18 cellular contexts compared by ENCODE assay signal in genomic region chr19:50322931-50323781, GRCh38. TPM values are rescaled to one million over a fixed set of nuclear protein-coding genes. Genes with fewer than 3 reads are reported as not detected.
DNase-seq lines count a peak whose midpoint lies in the region; ATAC-seq and TF ChIP-seq lines count a peak whose summit lies in the region.
"Had no signal": no experiment of that assay in that cellular context is flagged by ENCODE, and none has a peak within 500 bp of the region (broad histone marks: within the 10 kb centered on the region; RNA-seq: fewer than 3 reads in every experiment).

No MANE protein-coding gene starts in this region.

- H3K27me3 ChIP-seq in neuronal stem cell (ENCODE audit: control insufficient read depth in 3 of 3, insufficient read depth in 3 of 3, low read depth in 1 of 3, low read length in 3 of 3) (peaks cover 2 to 22% (median 20%) of the 10 kb centered on the region in 3 experiments), upper lobe of right lung (peaks cover 10% of the 10 kb centered on the region), MM.1S (replicated peaks; ENCODE audit: insufficient read depth, low read length) (peaks cover 61% of the 10 kb centered on the region)

- H3K4me3 ChIP-seq in neuronal stem cell (ENCODE audit: low read length in 2 of 2) (no peak overlapping the region), upper lobe of right lung (no peak overlapping the region), MM.1S (ENCODE audit: low read length) (no peak overlapping the region)
- H3K4me3 ChIP-seq: BLaER1, HAP-1 had no signal

- no peak overlapping the region for H2BK15ac ChIP-seq in neuronal stem cell (ENCODE audit: low read length)

- peaks cover 10% of the 10 kb centered on the region for H3K36me3 Mint-ChIP-seq in central memory CD8-positive, alpha-beta T cell (ENCODE audit: insufficient read depth)
- H3K36me3 Mint-ChIP-seq in activated naive CD4-positive, alpha-beta T cell treated with anti-CD3 and anti-CD28 coated beads, Interleukin-2, amount 10 ng/mL, durations not matched to agents 7 days and 5 days: peaks cover 10% of the 10 kb centered on the region
- H3K36me3 Mint-ChIP-seq: CD8-positive, alpha-beta memory T cell had no signal

- no peak overlapping the region for H2BK120ac ChIP-seq in neuronal stem cell (ENCODE audit: low read depth, low read length)

- no peak overlapping the region for H2AK5ac ChIP-seq in neuronal stem cell (ENCODE audit: low read depth, low read length)

- no peak overlapping the region for H3K4ac ChIP-seq in neuronal stem cell (ENCODE audit: low read length)

- H4K91ac ChIP-seq in neuronal stem cell (ENCODE audit: low read depth, low read length, poor library complexity): no peak overlapping the region

- H3K23ac ChIP-seq in neuronal stem cell (ENCODE audit: low read depth, low read length, poor library complexity): peak overlapping the region; percentile 81

- peaks cover 31% of the 10 kb centered on the region for H3K4me1 Mint-ChIP-seq in stimulated activated naive CD8-positive, alpha-beta T cell treated with anti-CD3 and anti-CD28 coated beads, Interleukin-15, amount 100 ng/mL, for 72 hours
- H3K4me1 Mint-ChIP-seq in central memory CD8-positive, alpha-beta T cell: peaks cover 17% of the 10 kb centered on the region
- peaks cover 26% of the 10 kb centered on the region for H3K4me1 Mint-ChIP-seq in activated naive CD4-positive, alpha-beta T cell treated with anti-CD3 and anti-CD28 coated beads, Interleukin-2, amount 10 ng/mL, durations not matched to agents 7 days and 5 days

- H3K14ac ChIP-seq in neuronal stem cell (ENCODE audit: low read length): no peak overlapping the region

- H3K4me2 ChIP-seq in neuronal stem cell (ENCODE audit: insufficient read depth, low read length, poor library complexity, severe bottlenecking): no peak overlapping the region
- H3K4me2 ChIP-seq in MM.1S (ENCODE audit: low read depth, low read length): no peak overlapping the region
- H3K4me2 ChIP-seq: BLaER1 had no signal

- peaks cover 53% of the 10 kb centered on the region for H3K27me3 Mint-ChIP-seq in stimulated activated naive CD8-positive, alpha-beta T cell treated with anti-CD3 and anti-CD28 coated beads, Interleukin-15, amount 100 ng/mL, for 72 hours
- peaks cover 86% of the 10 kb centered on the region for H3K27me3 Mint-ChIP-seq in central memory CD8-positive, alpha-beta T cell
- peaks cover 39% of the 10 kb centered on the region for H3K27me3 Mint-ChIP-seq in activated naive CD4-positive, alpha-beta T cell treated with anti-CD3 and anti-CD28 coated beads, Interleukin-2, amount 10 ng/mL, durations not matched to agents 7 days and 5 days

- no peaks in the 10 kb centered on the region for H3F3A ChIP-seq in MM.1S (ENCODE audit: insufficient read depth, low read length)

- H3K4me3 Mint-ChIP-seq in stimulated activated naive CD8-positive, alpha-beta T cell treated with anti-CD3 and anti-CD28 coated beads, Interleukin-15, amount 100 ng/mL, for 72 hours: no peak overlapping the region
- no peak overlapping the region for H3K4me3 Mint-ChIP-seq in central memory CD8-positive, alpha-beta T cell
- no peak overlapping the region for H3K4me3 Mint-ChIP-seq in activated naive CD4-positive, alpha-beta T cell treated with anti-CD3 and anti-CD28 coated beads, Interleukin-2, amount 10 ng/mL, durations not matched to agents 7 days and 5 days
- H3K4me3 Mint-ChIP-seq: CD8-positive, alpha-beta memory T cell had no signal

- H2AFZ ChIP-seq in neuronal stem cell (ENCODE audit: low read length): no peak overlapping the region
- no peak overlapping the region for H2AFZ ChIP-seq in MM.1S (ENCODE audit: low read length)

- no peaks in the 10 kb centered on the region for H3K9me3 Mint-ChIP-seq in stimulated activated naive CD8-positive, alpha-beta T cell treated with anti-CD3 and anti-CD28 coated beads, Interleukin-15, amount 100 ng/mL, for 72 hours
- no peaks in the 10 kb centered on the region for H3K9me3 Mint-ChIP-seq in central memory CD8-positive, alpha-beta T cell
- no peaks in the 10 kb centered on the region for H3K9me3 Mint-ChIP-seq in activated naive CD4-positive, alpha-beta T cell treated with anti-CD3 and anti-CD28 coated beads, Interleukin-2, amount 10 ng/mL, durations not matched to agents 7 days and 5 days

- no peak overlapping the region for H3K18ac ChIP-seq in neuronal stem cell (ENCODE audit: low read length)

- no peak overlapping the region for H2BK12ac ChIP-seq in neuronal stem cell (ENCODE audit: low read length)

- H3K27ac Mint-ChIP-seq in stimulated activated naive CD8-positive, alpha-beta T cell treated with anti-CD3 and anti-CD28 coated beads, Interleukin-15, amount 100 ng/mL, for 72 hours: no peak overlapping the region
- peak overlapping the region; percentile 47 for H3K27ac Mint-ChIP-seq in central memory CD8-positive, alpha-beta T cell (ENCODE audit: low read depth)
- no peak overlapping the region for H3K27ac Mint-ChIP-seq in activated naive CD4-positive, alpha-beta T cell treated with anti-CD3 and anti-CD28 coated beads, Interleukin-2, amount 10 ng/mL, durations not matched to agents 7 days and 5 days

- no peaks in the 10 kb centered on the region for H3K9me3 ChIP-seq in neuronal stem cell (replicated peaks in 1 of 2; ENCODE audit: control insufficient read depth in 2 of 2, insufficient read depth in 1 of 2, low read depth in 1 of 2, low read length in 2 of 2)
- no peaks in the 10 kb centered on the region for H3K9me3 ChIP-seq in upper lobe of right lung
- H3K9me3 ChIP-seq in MM.1S (replicated peaks; ENCODE audit: insufficient read depth, low read length): no peaks in the 10 kb centered on the region
- H3K9me3 ChIP-seq: BLaER1, Caco-2, HAP-1 had no signal

- ATAC-seq in stimulated activated naive CD8-positive, alpha-beta T cell treated with anti-CD3 and anti-CD28 coated beads, Interleukin-15, amount 100 ng/mL, for 72 hours: peak; percentile 51
- ATAC-seq in stimulated activated naive CD8-positive, alpha-beta T cell treated with anti-CD3 and anti-CD28 coated beads, Interleukin-15, Interleukin-2, amounts not matched to agents 100 U/mL and 50 U/mL, for 24 hours: no peak
- ATAC-seq in central memory CD8-positive, alpha-beta T cell (replicated peaks; ENCODE audit: extremely low read depth, poor library complexity, severe bottlenecking): no peak
- ATAC-seq in upper lobe of right lung: no peak

- no peak for TF ChIP-seq CTCF in upper lobe of right lung (IDR thresholded peaks at IDR 0.05)
- TF ChIP-seq CTCF in MM.1S (IDR thresholded peaks at IDR 0.05; ENCODE audit: low read length): no peak

- CTCF ChIA-PET in activated naive CD4-positive, alpha-beta T cell treated with anti-CD3 and anti-CD28 coated beads, Interleukin-2, amount 10 ng/mL, durations not matched to agents 7 days and 5 days (lab: Charles Lee): no interaction called here

- H3K9me2 ChIP-seq in MM.1S (replicated peaks; ENCODE audit: insufficient read depth, low read length): no peaks in the 10 kb centered on the region

- no peak for DNase-seq in stimulated activated naive CD8-positive, alpha-beta T cell treated with anti-CD3 and anti-CD28 coated beads, Interleukin-15, amount 100 ng/mL, for 72 hours
- no peak for DNase-seq in stimulated activated naive CD8-positive, alpha-beta T cell treated with anti-CD3 and anti-CD28 coated beads, Interleukin-15, Interleukin-2, amounts not matched to agents 100 U/mL and 50 U/mL, for 24 hours
- DNase-seq in central memory CD8-positive, alpha-beta T cell (ENCODE audit: low spot score in 2 of 2): no peak
- DNase-seq in neuronal stem cell (ENCODE audit: low spot score): no peak
- DNase-seq in upper lobe of right lung: peak; percentile 60
- no peak for DNase-seq in activated naive CD4-positive, alpha-beta T cell treated with anti-CD3 and anti-CD28 coated beads, Interleukin-2, amount 10 ng/mL, durations not matched to agents 7 days and 5 days
- DNase-seq in activated CD4-positive, CD25-positive, alpha-beta regulatory T cell treated with anti-CD3 and anti-CD28 coated beads, Interleukin-2, amount 50 U/mL, for 72 hours: no peak
- DNase-seq in MM.1S: no peak
- DNase-seq: 8988T; AML-193; Caco-2; CD8-positive, alpha-beta memory T cell; DMS53; GF-D8; GOT3 had no signal

- H3K4me1 ChIP-seq in neuronal stem cell (ENCODE audit: control insufficient read depth in 2 of 2, insufficient read depth in 1 of 2, low read depth in 1 of 2, low read length in 2 of 2) (peaks cover 5 to 8% of the 10 kb centered on the region in 2 donors), upper lobe of right lung (peaks cover 14% of the 10 kb centered on the region), MM.1S (ENCODE audit: low read length) (no peaks in the 10 kb centered on the region)
- H3K4me1 ChIP-seq: HAP-1 had no signal

- intact Hi-C loops in upper lobe of right lung (cut with DNase I): no loop called here

- H3K79me1 ChIP-seq in neuronal stem cell (ENCODE audit: low read depth, low read length): peaks cover 3% of the 10 kb centered on the region

- H3K27ac ChIP-seq in neuronal stem cell (replicated peaks; ENCODE audit: low read length): no peak overlapping the region
- H3K27ac ChIP-seq in upper lobe of right lung: no peak overlapping the region
- no peak overlapping the region for H3K27ac ChIP-seq in MM.1S (ENCODE audit: low read length)
- H3K27ac ChIP-seq: BLaER1 had no signal

- H3K79me2 ChIP-seq in MM.1S (ENCODE audit: low read length): no peaks in the 10 kb centered on the region

- H4K20me1 ChIP-seq in MM.1S (ENCODE audit: insufficient read depth, low read length): no peaks in the 10 kb centered on the region

- no peak overlapping the region for H2BK5ac ChIP-seq in neuronal stem cell (ENCODE audit: low read length)

- no CpG with 5 or more reads among the region's 55 CpGs for WGBS in neuronal stem cell (ENCODE audit: extremely low coverage in 2 of 2, insufficient read length in 2 of 2, insufficient replicate concordance in 1 of 2), 2 donors

- H3K9ac ChIP-seq in neuronal stem cell (ENCODE audit: low read depth, low read length, poor library complexity) (no peak overlapping the region), MM.1S (ENCODE audit: low read length) (no peak overlapping the region)
- H3K9ac ChIP-seq: BLaER1 had no signal

- H4K8ac ChIP-seq in neuronal stem cell (ENCODE audit: low read depth, low read length): no peak overlapping the region

- H3K36me3 ChIP-seq in neuronal stem cell (replicated peaks in 1 of 2; ENCODE audit: control insufficient read depth in 2 of 2, insufficient read depth in 2 of 2, low read length in 2 of 2): peaks cover 0 to 3% of the 10 kb centered on the region in 2 donors
- no peaks in the 10 kb centered on the region for H3K36me3 ChIP-seq in upper lobe of right lung
- H3K36me3 ChIP-seq in MM.1S (replicated peaks; ENCODE audit: insufficient read depth, low read length): no peaks in the 10 kb centered on the region
- H3K36me3 ChIP-seq: BLaER1, HAP-1 had no signal

RNA-seq across cellular contexts. Expression of gene KCNC3, which starts 6.0 kb away (rescaled TPM):
- polyA plus RNA-seq in neuronal stem cell (2013, experiment 1 of 2): 6.8 TPM
- polyA plus RNA-seq in neuronal stem cell (2013, experiment 2 of 2): 6.9 TPM
- total RNA-seq in upper lobe of right lung: 12.8 TPM
- total RNA-seq: HT1080 had no signal
- polyA plus RNA-seq: CD8-positive, alpha-beta memory T cell had no signal

RNA-seq across cellular contexts. Expression of gene NAPSA, which starts 42.3 kb away (rescaled TPM):
- 0.84 TPM for polyA plus RNA-seq in neuronal stem cell (2013, experiment 1 of 2)
- polyA plus RNA-seq in neuronal stem cell (2013, experiment 2 of 2): 0.72 TPM
- 1,895 TPM for total RNA-seq in upper lobe of right lung
- total RNA-seq: HT1080 had no signal

RNA-seq across cellular contexts. Expression of gene NR1H2, which starts 53.1 kb away (rescaled TPM):
- polyA plus RNA-seq in neuronal stem cell (2013, experiment 1 of 2): 15.5 TPM
- polyA plus RNA-seq in neuronal stem cell (2013, experiment 2 of 2): 15.1 TPM
- 101 TPM for total RNA-seq in upper lobe of right lung
